ENCODE assay signal across 2 cellular contexts in the genomic region with DNA sequence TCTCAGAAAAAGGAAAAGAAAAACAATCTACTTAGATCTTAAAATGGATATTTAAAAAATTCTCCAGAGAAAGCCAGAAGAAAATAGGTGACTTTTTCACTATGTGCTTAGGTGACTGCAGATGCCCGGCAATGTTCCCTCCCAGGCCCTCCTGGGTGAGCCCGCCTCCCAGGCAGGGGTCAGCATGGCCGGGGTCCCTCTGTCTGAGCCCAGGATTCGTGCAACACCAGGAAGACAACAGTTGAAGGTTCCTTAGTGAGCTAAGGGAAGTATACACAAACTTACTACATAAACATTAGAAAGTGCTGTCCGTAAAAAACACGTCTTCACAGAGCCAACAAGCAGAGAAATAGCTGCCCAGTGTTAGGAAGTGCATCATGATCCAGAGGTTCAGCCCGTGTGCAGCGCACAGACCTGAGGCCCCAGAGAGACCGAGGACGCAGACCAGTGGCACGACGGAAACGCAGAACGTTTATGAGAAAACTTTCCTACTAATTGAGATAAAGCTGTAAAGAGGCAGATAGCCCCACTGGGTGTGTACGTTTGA.
TF ChIP-seq lines count a peak whose summit lies in the region.

No MANE protein-coding gene starts in this region.

TF ChIP-seq in HEK293, 187 proteins besides CTCF, POLR2A, EP300 and RAD21 (continued from another document):
- TF ChIP-seq, protein P1, sequence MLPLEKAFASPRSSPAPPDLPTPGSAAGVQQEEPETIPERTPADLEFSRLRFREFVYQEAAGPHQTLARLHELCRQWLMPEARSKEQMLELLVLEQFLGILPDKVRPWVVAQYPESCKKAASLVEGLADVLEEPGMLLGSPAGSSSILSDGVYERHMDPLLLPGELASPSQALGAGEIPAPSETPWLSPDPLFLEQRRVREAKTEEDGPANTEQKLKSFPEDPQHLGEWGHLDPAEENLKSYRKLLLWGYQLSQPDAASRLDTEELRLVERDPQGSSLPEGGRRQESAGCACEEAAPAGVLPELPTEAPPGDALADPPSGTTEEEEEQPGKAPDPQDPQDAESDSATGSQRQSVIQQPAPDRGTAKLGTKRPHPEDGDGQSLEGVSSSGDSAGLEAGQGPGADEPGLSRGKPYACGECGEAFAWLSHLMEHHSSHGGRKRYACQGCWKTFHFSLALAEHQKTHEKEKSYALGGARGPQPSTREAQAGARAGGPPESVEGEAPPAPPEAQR (tag by site-specific recombination; IDR thresholded peaks at IDR 0.05) = no peak
- TF ChIP-seq ZNF214 (tag by site-specific recombination; IDR thresholded peaks at IDR 0.05; ENCODE audit: borderline replicate concordance) = no peak
- TF ChIP-seq, protein P2, sequence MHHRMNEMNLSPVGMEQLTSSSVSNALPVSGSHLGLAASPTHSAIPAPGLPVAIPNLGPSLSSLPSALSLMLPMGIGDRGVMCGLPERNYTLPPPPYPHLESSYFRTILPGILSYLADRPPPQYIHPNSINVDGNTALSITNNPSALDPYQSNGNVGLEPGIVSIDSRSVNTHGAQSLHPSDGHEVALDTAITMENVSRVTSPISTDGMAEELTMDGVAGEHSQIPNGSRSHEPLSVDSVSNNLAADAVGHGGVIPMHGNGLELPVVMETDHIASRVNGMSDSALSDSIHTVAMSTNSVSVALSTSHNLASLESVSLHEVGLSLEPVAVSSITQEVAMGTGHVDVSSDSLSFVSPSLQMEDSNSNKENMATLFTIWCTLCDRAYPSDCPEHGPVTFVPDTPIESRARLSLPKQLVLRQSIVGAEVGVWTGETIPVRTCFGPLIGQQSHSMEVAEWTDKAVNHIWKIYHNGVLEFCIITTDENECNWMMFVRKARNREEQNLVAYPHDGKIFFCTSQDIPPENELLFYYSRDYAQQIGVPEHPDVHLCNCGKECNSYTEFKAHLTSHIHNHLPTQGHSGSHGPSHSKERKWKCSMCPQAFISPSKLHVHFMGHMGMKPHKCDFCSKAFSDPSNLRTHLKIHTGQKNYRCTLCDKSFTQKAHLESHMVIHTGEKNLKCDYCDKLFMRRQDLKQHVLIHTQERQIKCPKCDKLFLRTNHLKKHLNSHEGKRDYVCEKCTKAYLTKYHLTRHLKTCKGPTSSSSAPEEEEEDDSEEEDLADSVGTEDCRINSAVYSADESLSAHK (tag by site-specific recombination; IDR thresholded peaks at IDR 0.05) = no peak

TF ChIP-seq in WTC11, 78 proteins besides CTCF, POLR2A, EP300 and RAD21 (continued from another document):
- TF ChIP-seq, protein P3, sequence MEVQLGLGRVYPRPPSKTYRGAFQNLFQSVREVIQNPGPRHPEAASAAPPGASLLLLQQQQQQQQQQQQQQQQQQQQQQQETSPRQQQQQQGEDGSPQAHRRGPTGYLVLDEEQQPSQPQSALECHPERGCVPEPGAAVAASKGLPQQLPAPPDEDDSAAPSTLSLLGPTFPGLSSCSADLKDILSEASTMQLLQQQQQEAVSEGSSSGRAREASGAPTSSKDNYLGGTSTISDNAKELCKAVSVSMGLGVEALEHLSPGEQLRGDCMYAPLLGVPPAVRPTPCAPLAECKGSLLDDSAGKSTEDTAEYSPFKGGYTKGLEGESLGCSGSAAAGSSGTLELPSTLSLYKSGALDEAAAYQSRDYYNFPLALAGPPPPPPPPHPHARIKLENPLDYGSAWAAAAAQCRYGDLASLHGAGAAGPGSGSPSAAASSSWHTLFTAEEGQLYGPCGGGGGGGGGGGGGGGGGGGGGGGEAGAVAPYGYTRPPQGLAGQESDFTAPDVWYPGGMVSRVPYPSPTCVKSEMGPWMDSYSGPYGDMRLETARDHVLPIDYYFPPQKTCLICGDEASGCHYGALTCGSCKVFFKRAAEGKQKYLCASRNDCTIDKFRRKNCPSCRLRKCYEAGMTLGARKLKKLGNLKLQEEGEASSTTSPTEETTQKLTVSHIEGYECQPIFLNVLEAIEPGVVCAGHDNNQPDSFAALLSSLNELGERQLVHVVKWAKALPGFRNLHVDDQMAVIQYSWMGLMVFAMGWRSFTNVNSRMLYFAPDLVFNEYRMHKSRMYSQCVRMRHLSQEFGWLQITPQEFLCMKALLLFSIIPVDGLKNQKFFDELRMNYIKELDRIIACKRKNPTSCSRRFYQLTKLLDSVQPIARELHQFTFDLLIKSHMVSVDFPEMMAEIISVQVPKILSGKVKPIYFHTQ (CRISPR knock-in tag; IDR thresholded peaks at IDR 0.05) = no peak
- TF ChIP-seq, protein P4, sequence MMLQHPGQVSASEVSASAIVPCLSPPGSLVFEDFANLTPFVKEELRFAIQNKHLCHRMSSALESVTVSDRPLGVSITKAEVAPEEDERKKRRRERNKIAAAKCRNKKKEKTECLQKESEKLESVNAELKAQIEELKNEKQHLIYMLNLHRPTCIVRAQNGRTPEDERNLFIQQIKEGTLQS (CRISPR knock-in tag; conservative IDR thresholded peaks at IDR 0.05) = no peak
- TF ChIP-seq IRF2 (CRISPR knock-in tag; IDR thresholded peaks at IDR 0.05; ENCODE audit: borderline replicate concordance, low read depth) = no peak
- no peak for TF ChIP-seq JAZF1 (CRISPR knock-in tag; IDR thresholded peaks at IDR 0.05)
- no peak for TF ChIP-seq NFATC4 (CRISPR knock-in tag; IDR thresholded peaks at IDR 0.05)
- no peak for TF ChIP-seq TEAD1 (CRISPR knock-in tag; IDR thresholded peaks at IDR 0.05)
- no peak for TF ChIP-seq ESRRA (CRISPR knock-in tag; IDR thresholded peaks at IDR 0.05; ENCODE audit: borderline replicate concordance)
- TF ChIP-seq, protein P5, sequence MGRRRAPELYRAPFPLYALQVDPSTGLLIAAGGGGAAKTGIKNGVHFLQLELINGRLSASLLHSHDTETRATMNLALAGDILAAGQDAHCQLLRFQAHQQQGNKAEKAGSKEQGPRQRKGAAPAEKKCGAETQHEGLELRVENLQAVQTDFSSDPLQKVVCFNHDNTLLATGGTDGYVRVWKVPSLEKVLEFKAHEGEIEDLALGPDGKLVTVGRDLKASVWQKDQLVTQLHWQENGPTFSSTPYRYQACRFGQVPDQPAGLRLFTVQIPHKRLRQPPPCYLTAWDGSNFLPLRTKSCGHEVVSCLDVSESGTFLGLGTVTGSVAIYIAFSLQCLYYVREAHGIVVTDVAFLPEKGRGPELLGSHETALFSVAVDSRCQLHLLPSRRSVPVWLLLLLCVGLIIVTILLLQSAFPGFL (CRISPR knock-in tag; IDR thresholded peaks at IDR 0.05; ENCODE audit: borderline replicate concordance) = no peak
